21 cellular contexts compared by ENCODE assay signal in the genomic region with DNA sequence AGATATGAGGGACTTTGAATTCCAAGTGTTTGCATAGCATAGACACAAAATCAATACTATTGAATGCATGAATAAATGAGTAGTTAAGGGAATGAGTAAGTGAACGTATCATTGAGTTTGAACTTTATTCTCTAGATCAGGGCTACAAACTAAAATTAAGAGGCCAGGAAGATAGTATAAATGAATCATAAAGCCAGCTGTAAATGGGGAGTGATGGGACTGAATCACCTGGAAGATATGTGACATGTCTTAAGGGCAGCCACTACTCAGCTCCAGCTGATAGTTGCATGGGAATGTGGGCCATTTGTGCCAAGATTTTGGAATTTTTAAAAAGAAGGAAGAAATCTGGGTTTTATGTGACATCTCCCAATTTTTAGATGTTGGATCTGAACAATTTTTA.
DNase-seq lines count a peak whose midpoint lies in the region; ATAC-seq and TF ChIP-seq lines count a peak whose summit lies in the region.
"Had no signal": no experiment of that assay in that cellular context is flagged by ENCODE, and none has a peak within 500 bp of the region (broad histone marks: within the 10 kb centered on the region; RNA-seq: fewer than 3 reads in every experiment).

No MANE protein-coding gene starts in this region.

- H3K18ac ChIP-seq in IMR-90 (ENCODE audit: low read depth, low read length): no peak overlapping the region

- no TSS peak for BruUV-seq in IMR-90 (replicated peaks; lab: Mats Ljungman, UMichigan)

- H4K20me1 ChIP-seq in IMR-90 (ENCODE audit: insufficient read depth, low read length): no peaks in the 10 kb centered on the region

- no peak overlapping the region for H3K4me2 ChIP-seq in IMR-90 (ENCODE audit: low read depth, low read length)

- H3K79me1 ChIP-seq in IMR-90 (ENCODE audit: low read depth in 1 of 2, low read length in 2 of 2): no peaks in the 10 kb centered on the region

- H3K9ac ChIP-seq in IMR-90 (ENCODE audit: low read depth, low read length): no peak overlapping the region

- H3K27ac ChIP-seq in IMR-90 (ENCODE audit: insufficient read depth, low read length): no peak overlapping the region
- H3K27ac ChIP-seq in dorsolateral prefrontal cortex: peak overlapping the region in 37 of 59 donors; percentile 9 to 84 (median 59)
- H3K27ac ChIP-seq: esophagus squamous epithelium, Peyer's patch, SJSA1 had no signal

- H2BK15ac ChIP-seq in IMR-90 (ENCODE audit: low read depth, low read length): 0 out of 3 replicates have a peak overlapping the region, but pooled peaks have one; percentile 57

- TF ChIP-seq POLR2A in IMR-90 (IDR thresholded peaks at IDR 0.05; ENCODE audit: low read depth, low read length): no peak

- no peak for ATAC-seq in IMR-90 (ENCODE audit: low read depth)
- ATAC-seq in HG02610 (IDR thresholded peaks at IDR 0.05; ENCODE audit: unreplicated experiment): no peak
- ATAC-seq in HG02623 (IDR thresholded peaks at IDR 0.05; ENCODE audit: unreplicated experiment): no peak
- ATAC-seq: activated CD8-positive, alpha-beta T cell treated with anti-CD3 and anti-CD28 coated beads, Interleukin-2, amount 10 ng/mL, durations not matched to agents 7 days and 5 days; effector memory CD8-positive, alpha-beta T cell; stimulated activated effector memory CD8-positive, alpha-beta T cell treated with anti-CD3 and anti-CD28 coated beads, Interleukin-12 subunit alpha, Interleukin-12 subunit beta, amount 100 ng/mL, for 72 hours had no signal

- no peak for TF ChIP-seq RAD21 in IMR-90 (IDR thresholded peaks at IDR 0.05; ENCODE audit: low read length)

- dilution Hi-C loops in IMR-90 (cut with HindIII; ENCODE audit: low sequenced_read_pairs, unreplicated experiment): no loop called here

- 0 out of 2 replicates have a peak, but pooled peaks cover 3% of the 10 kb centered on the region for H3K9me1 ChIP-seq in IMR-90 (ENCODE audit: insufficient read depth, low read length)

- no CpG with 5 or more reads among the region's 1 CpG for WGBS in IMR-90 (ENCODE audit: extremely low coverage in 2 of 2, insufficient read length in 1 of 2), 2 experiments

- no peak overlapping the region for H3K4ac ChIP-seq in IMR-90 (ENCODE audit: low read depth, low read length)

- intact Hi-C loops in IMR-90 (cut with micrococcal nuclease): no loop called here
- intact Hi-C loops in dorsolateral prefrontal cortex (cut with DNase I): loop anchor here (5.0 to 10.0 kb wide), 5 partner anchors 84 to 484 kb away; a partner anchor contains a TSS

- no peak overlapping the region for H2AFZ ChIP-seq in IMR-90 (replicated peaks; ENCODE audit: low read length, poor library complexity)

- H4K91ac ChIP-seq in IMR-90 (ENCODE audit: insufficient read depth, low read depth, low read length): no peak overlapping the region

- no peak overlapping the region for H2BK20ac ChIP-seq in IMR-90 (ENCODE audit: low read depth, low read length)

- no peaks in the 10 kb centered on the region for H3K27me3 ChIP-seq in IMR-90 (ENCODE audit: control insufficient read depth, insufficient read depth, low read length)
- no peaks in the 10 kb centered on the region for H3K27me3 ChIP-seq in dorsolateral prefrontal cortex
- H3K27me3 ChIP-seq: esophagus squamous epithelium, Peyer's patch, SJSA1 had no signal

- no peak for TF ChIP-seq CTCF in IMR-90 (conservative IDR thresholded peaks at IDR 0.05; ENCODE audit: low read depth, low read length)
- no peak for TF ChIP-seq CTCF in dorsolateral prefrontal cortex (IDR thresholded peaks at IDR 0.05 in 54 of 56, conservative IDR thresholded peaks at IDR 0.05 in 2 of 56; ENCODE audit: low read depth in 1 of 56, partially characterized antibody in 56 of 56)

- H2BK5ac ChIP-seq in IMR-90 (ENCODE audit: low read depth, low read length, poor library complexity, severe bottlenecking): peak overlapping the region; percentile 44

- H3K14ac ChIP-seq in IMR-90 (replicated peaks; ENCODE audit: low read depth, low read length): no peak overlapping the region

- H3K9me3 ChIP-seq in IMR-90 (ENCODE audit: control insufficient read depth, insufficient read depth, low read length): no peaks in the 10 kb centered on the region
- H3K9me3 ChIP-seq: esophagus squamous epithelium, Peyer's patch, SJSA1 had no signal

- in situ Hi-C loops in IMR-90 (cut with MboI; ENCODE audit: low sequenced_read_pairs): loop anchor here (10.0 kb wide), 1 partner anchor 494 kb away; no protein-coding TSS in a partner anchor

- POLR2A ChIA-PET in IMR-90 (lab: Charles Lee; ENCODE audit: unreplicated experiment): no interaction called here

- H4K8ac ChIP-seq in IMR-90 (ENCODE audit: low read depth in 2 of 2, low read length in 2 of 2): no peak overlapping the region

- H3K56ac ChIP-seq in IMR-90 (ENCODE audit: extremely low read depth, insufficient read depth, low read length): no peak overlapping the region

- no peaks in the 10 kb centered on the region for H3K36me3 ChIP-seq in IMR-90 (ENCODE audit: control insufficient read depth, insufficient read depth, low read length)
- H3K36me3 ChIP-seq: esophagus squamous epithelium, Peyer's patch, SJSA1 had no signal

- no peak overlapping the region for H2AK9ac ChIP-seq in IMR-90 (replicated peaks; ENCODE audit: low read depth, low read length, poor library complexity)

- H4K5ac ChIP-seq in IMR-90 (ENCODE audit: low read depth, low read length): no peak overlapping the region

- H3K23ac ChIP-seq in IMR-90 (ENCODE audit: low read depth, low read length): no peak overlapping the region

- H3K4me1 ChIP-seq in IMR-90 (ENCODE audit: control insufficient read depth, insufficient read depth, low read length): no peaks in the 10 kb centered on the region
- H3K4me1 ChIP-seq: Peyer's patch had no signal

- H2AK5ac ChIP-seq in IMR-90 (ENCODE audit: low read depth, low read length): no peak overlapping the region

- CTCF ChIA-PET in IMR-90 (lab: Yijun Ruan, JAX): interaction anchor here (0.6 to 2.7 kb wide), 4 partner anchors 9 to 304 kb away, joined by 3 to 10 read pairs (median 6); no protein-coding TSS in a partner anchor

- no peak overlapping the region for H3K4me3 ChIP-seq in IMR-90 (ENCODE audit: insufficient read depth, low read depth, low read length)
- no peak overlapping the region for H3K4me3 ChIP-seq in dorsolateral prefrontal cortex
- H3K4me3 ChIP-seq: esophagus squamous epithelium, Peyer's patch, SJSA1 had no signal

- no peak overlapping the region for H2BK120ac ChIP-seq in IMR-90 (ENCODE audit: low read depth, low read length)

- DNase-seq in AG20443 (ENCODE audit: low spot score) (peak; percentile 23), IMR-90 (peak; percentile 19), dorsolateral prefrontal cortex (no peak), myocyte (ENCODE audit: low read depth) (peak; percentile 7)
- no peak for DNase-seq in activated effector memory CD4-positive, alpha-beta T cell treated with Interleukin-2 at 50 U/mL for 16 hours
- DNase-seq: activated CD4-positive, alpha-beta T cell treated with anti-CD3 and anti-CD28 coated beads for 1 hour; activated CD8-positive, alpha-beta T cell treated with anti-CD3 and anti-CD28 coated beads, Interleukin-2, amount 10 ng/mL, durations not matched to agents 7 days and 5 days; activated effector memory CD4-positive, alpha-beta T cell treated with anti-CD3 and anti-CD28 coated beads, Interleukin-2, amount 50 U/mL, for 16 hours; activated naive CD8-positive, alpha-beta T cell treated with anti-CD3 and anti-CD28 coated beads, Interleukin-2, amount 10 ng/mL, durations not matched to agents 7 days and 5 days; activated T-cell treated with anti-CD3 and anti-CD28 coated beads for 4 hours; effector memory CD8-positive, alpha-beta T cell; esophagus squamous epithelium; Karpas-422; NCI-H1930; NCI-H526; Peyer's patch; substantia nigra had no signal

TF ChIP-seq in IMR-90, 13 proteins besides CTCF, POLR2A, EP300 and RAD21:
- TF ChIP-seq, protein P1, sequence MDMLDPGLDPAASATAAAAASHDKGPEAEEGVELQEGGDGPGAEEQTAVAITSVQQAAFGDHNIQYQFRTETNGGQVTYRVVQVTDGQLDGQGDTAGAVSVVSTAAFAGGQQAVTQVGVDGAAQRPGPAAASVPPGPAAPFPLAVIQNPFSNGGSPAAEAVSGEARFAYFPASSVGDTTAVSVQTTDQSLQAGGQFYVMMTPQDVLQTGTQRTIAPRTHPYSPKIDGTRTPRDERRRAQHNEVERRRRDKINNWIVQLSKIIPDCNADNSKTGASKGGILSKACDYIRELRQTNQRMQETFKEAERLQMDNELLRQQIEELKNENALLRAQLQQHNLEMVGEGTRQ (IDR thresholded peaks at IDR 0.05; ENCODE audit: low read depth, low read length): no peak
- TF ChIP-seq, protein P2, sequence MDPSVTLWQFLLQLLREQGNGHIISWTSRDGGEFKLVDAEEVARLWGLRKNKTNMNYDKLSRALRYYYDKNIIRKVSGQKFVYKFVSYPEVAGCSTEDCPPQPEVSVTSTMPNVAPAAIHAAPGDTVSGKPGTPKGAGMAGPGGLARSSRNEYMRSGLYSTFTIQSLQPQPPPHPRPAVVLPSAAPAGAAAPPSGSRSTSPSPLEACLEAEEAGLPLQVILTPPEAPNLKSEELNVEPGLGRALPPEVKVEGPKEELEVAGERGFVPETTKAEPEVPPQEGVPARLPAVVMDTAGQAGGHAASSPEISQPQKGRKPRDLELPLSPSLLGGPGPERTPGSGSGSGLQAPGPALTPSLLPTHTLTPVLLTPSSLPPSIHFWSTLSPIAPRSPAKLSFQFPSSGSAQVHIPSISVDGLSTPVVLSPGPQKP (IDR thresholded peaks at IDR 0.05; ENCODE audit: borderline replicate concordance, low read depth, low read length): no peak
- TF ChIP-seq MAFK (IDR thresholded peaks at IDR 0.05; ENCODE audit: low read depth, low read length): no peak
- TF ChIP-seq FOS (IDR thresholded peaks at IDR 0.05; ENCODE audit: low read depth, low read length): no peak
- no peak for TF ChIP-seq MAZ (IDR thresholded peaks at IDR 0.05; ENCODE audit: borderline replicate concordance, low read depth, low read length)
- TF ChIP-seq RCOR1 (IDR thresholded peaks at IDR 0.05; ENCODE audit: insufficient replicate concordance, low read length): no peak
- TF ChIP-seq CEBPB (IDR thresholded peaks at IDR 0.05; ENCODE audit: low read depth, low read length): no peak
- no peak for TF ChIP-seq BHLHE40 (IDR thresholded peaks at IDR 0.05; ENCODE audit: low read depth, low read length)
- no peak for TF ChIP-seq MXI1 (IDR thresholded peaks at IDR 0.05; ENCODE audit: borderline replicate concordance, low read depth, low read length)
- no peak for TF ChIP-seq NFE2L2 (IDR thresholded peaks at IDR 0.05; ENCODE audit: low read depth, low read length)
- TF ChIP-seq SMC3 (IDR thresholded peaks at IDR 0.05; ENCODE audit: low read depth, low read length): no peak

Comparison
In these comparisons a context has a peak if more than half of its experiments do, and no peak if none do; other contexts are left out.
1. DNase-seq: peak in AG20443 (single experiment), IMR-90 (single experiment) and myocyte (single experiment); none in dorsolateral prefrontal cortex (0 of 10) and activated effector memory CD4-positive, alpha-beta T cell treated with Interleukin-2 at 50 U/mL for 16 hours (single experiment).